ENCODE assay signal across 27 cellular contexts in the genomic region with DNA sequence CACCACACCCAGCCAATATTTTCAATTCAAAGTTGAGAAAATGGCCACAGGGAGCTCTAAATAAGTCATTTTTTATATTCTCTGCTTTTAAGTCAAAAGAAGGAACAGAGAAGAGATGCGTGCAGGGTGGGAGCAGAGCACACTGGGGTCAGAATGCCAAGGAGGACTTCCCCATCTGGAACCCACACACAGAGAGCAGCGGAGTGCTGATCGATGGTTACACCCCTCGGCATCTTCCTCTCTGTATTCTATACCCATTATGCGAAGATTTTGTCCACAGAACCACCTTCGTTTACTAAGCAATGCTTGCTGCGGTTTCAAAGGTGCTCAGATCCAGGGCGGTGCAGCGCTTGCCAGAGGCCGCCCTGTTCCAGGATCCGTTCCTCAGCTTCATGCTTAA.
"Had no signal": no experiment of that assay in that cellular context is flagged by ENCODE, and none has a peak within 500 bp of the region (broad histone marks: within the 10 kb centered on the region; RNA-seq: fewer than 3 reads in every experiment).

No MANE protein-coding gene starts in this region.

- H3K27ac ChIP-seq: body of pancreas, epithelial cell of prostate, esophagus squamous epithelium, gastroesophageal sphincter, WERI-Rb-1 had no signal

- H3K36me3 Mint-ChIP-seq: activated CD4-positive, alpha-beta memory T cell treated with anti-CD3 and anti-CD28 coated beads for 36 hours; activated naive CD8-positive, alpha-beta T cell had no signal

- H3K27ac Mint-ChIP-seq: activated CD4-positive, alpha-beta memory T cell treated with anti-CD3 and anti-CD28 coated beads for 36 hours; activated CD4-positive, alpha-beta T cell treated with anti-CD3 and anti-CD28 coated beads for 36 hours; activated CD4-positive, alpha-beta T cell treated with anti-CD3 and anti-CD28 coated beads, Interleukin-2, amount 10 ng/mL, durations not matched to agents 24 days and 14 days; activated CD8-positive, alpha-beta T cell treated with anti-CD3 and anti-CD28 coated beads, Interleukin-2, amount 10 ng/mL, durations not matched to agents 7 days and 5 days; activated naive CD8-positive, alpha-beta T cell; activated T-helper 17 cell treated with anti-CD3 and anti-CD28 coated beads, Interleukin-2, amount 50 U/mL, for 72 hours; T-helper 17 cell; T-helper 2 cell treated with Interferon-gamma antibody and Interleukin-4, amounts not matched to agents 5 μg/mL and 100 μg/mL, for 36 hours had no signal

- H3K27me3 ChIP-seq: body of pancreas, esophagus squamous epithelium, gastroesophageal sphincter had no signal

- DNase-seq: activated CD4-positive, alpha-beta memory T cell treated with anti-CD3 and anti-CD28 coated beads for 36 hours; activated CD4-positive, alpha-beta T cell treated with anti-CD3 and anti-CD28 coated beads for 36 hours; activated CD4-positive, alpha-beta T cell treated with anti-CD3 and anti-CD28 coated beads, Interleukin-2, amount 10 ng/mL, durations not matched to agents 24 days and 14 days; activated CD4-positive, CD25-positive, alpha-beta regulatory T cell; activated CD4-positive, CD25-positive, alpha-beta regulatory T cell treated with anti-CD3 and anti-CD28 coated beads, Interleukin-2, amount 50 U/mL, for 72 hours; activated CD8-positive, alpha-beta T cell treated with anti-CD3 and anti-CD28 coated beads, Interleukin-2, amount 10 ng/mL, durations not matched to agents 7 days and 5 days; activated effector memory CD4-positive, alpha-beta T cell treated with Interleukin-2 at 50 U/mL for 16 hours; activated gamma-delta T cell treated with Interleukin-2 at 50 U/mL for 16 hours; activated naive CD4-positive, alpha-beta T cell treated with anti-CD3 and anti-CD28 coated beads, Interleukin-2, amount 50 U/mL, for 16 hours; activated naive CD4-positive, alpha-beta T cell treated with Interleukin-2 at 50 U/mL for 16 hours; activated T-cell treated with anti-CD3 and anti-CD28 coated beads, Interleukin-2, amount 50 U/mL, for 4 hours; amygdala; aorta; body of pancreas; cortex of kidney; effector CD8-positive, alpha-beta T cell; esophagus squamous epithelium; foreskin melanocyte; T-helper 1 cell; T-helper 17 cell; T1000; WERI-Rb-1 had no signal

- H3K9me3 Mint-ChIP-seq: activated CD4-positive, alpha-beta memory T cell treated with anti-CD3 and anti-CD28 coated beads for 36 hours; activated CD4-positive, alpha-beta T cell treated with anti-CD3 and anti-CD28 coated beads, Interleukin-2, amount 10 ng/mL, durations not matched to agents 24 days and 14 days; activated T-cell treated with anti-CD3 and anti-CD28 coated beads, Interleukin-2, amount 50 U/mL, for 4 hours; activated T-helper 17 cell treated with anti-CD3 and anti-CD28 coated beads, Interleukin-2, amount 50 U/mL, for 72 hours; T-helper 2 cell treated with Interferon-gamma antibody and Interleukin-4, amounts not matched to agents 5 μg/mL and 100 μg/mL, for 36 hours had no signal

- H3K4me3 Mint-ChIP-seq: activated CD4-positive, alpha-beta memory T cell treated with anti-CD3 and anti-CD28 coated beads for 36 hours; activated CD4-positive, alpha-beta T cell treated with anti-CD3 and anti-CD28 coated beads for 36 hours; activated CD4-positive, alpha-beta T cell treated with anti-CD3 and anti-CD28 coated beads, Interleukin-2, amount 10 ng/mL, durations not matched to agents 24 days and 14 days; activated CD8-positive, alpha-beta T cell treated with anti-CD3 and anti-CD28 coated beads, Interleukin-2, amount 10 ng/mL, durations not matched to agents 7 days and 5 days; activated naive CD8-positive, alpha-beta T cell; activated T-cell treated with anti-CD3 and anti-CD28 coated beads, Interleukin-2, amount 50 U/mL, for 4 hours; activated T-helper 17 cell treated with anti-CD3 and anti-CD28 coated beads, Interleukin-2, amount 50 U/mL, for 72 hours; T-helper 17 cell; T-helper 2 cell treated with Interferon-gamma antibody and Interleukin-4, amounts not matched to agents 5 μg/mL and 100 μg/mL, for 36 hours had no signal

- H3K9me3 ChIP-seq: body of pancreas, esophagus squamous epithelium, gastroesophageal sphincter had no signal

- H3K36me3 ChIP-seq: WERI-Rb-1 had no signal

- ATAC-seq: activated CD4-positive, alpha-beta T cell treated with anti-CD3 and anti-CD28 coated beads for 36 hours; activated CD8-positive, alpha-beta T cell treated with anti-CD3 and anti-CD28 coated beads, Interleukin-2, amount 10 ng/mL, durations not matched to agents 7 days and 5 days; activated T-cell treated with anti-CD3 and anti-CD28 coated beads, Interleukin-2, amount 50 U/mL, for 4 hours; activated T-helper 17 cell treated with anti-CD3 and anti-CD28 coated beads, Interleukin-2, amount 50 U/mL, for 72 hours; body of pancreas; gastroesophageal sphincter; T-helper 17 cell had no signal

- H3K27me3 Mint-ChIP-seq: activated CD4-positive, alpha-beta memory T cell treated with anti-CD3 and anti-CD28 coated beads for 36 hours; activated CD4-positive, alpha-beta T cell treated with anti-CD3 and anti-CD28 coated beads for 36 hours; activated CD4-positive, alpha-beta T cell treated with anti-CD3 and anti-CD28 coated beads, Interleukin-2, amount 10 ng/mL, durations not matched to agents 24 days and 14 days; activated naive CD8-positive, alpha-beta T cell; activated T-helper 17 cell treated with anti-CD3 and anti-CD28 coated beads, Interleukin-2, amount 50 U/mL, for 72 hours; T-helper 17 cell had no signal

- H3K4me3 ChIP-seq: body of pancreas, esophagus squamous epithelium, gastroesophageal sphincter had no signal
